ENCODE assay signal across 1 cellular context in the genomic region with DNA sequence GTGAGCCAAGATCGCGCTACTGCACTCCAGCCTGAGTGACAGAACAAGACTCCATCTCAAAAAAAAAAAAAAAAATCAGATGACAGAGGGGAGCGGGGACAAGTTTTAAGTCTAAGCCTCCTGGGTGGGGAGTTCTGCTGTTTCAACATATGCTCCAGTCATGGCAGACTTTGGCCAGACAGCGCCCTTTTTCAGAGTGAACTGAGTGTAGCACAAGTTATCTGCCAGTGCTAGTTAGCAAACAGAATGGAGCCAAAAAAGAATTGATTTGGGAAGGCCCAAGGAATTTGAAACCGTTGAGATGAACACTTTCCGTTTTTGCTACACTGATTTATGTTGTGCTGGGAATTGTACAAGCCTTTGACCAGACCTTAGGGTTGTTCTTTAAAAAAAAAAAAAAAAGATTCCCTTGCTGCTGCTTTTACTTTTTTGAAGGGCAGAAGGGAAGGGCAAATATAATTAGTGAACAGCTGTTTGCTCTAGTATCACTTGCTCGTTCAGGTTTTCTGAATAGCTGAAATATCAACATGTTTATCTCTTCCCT.
TF ChIP-seq lines count a peak whose summit lies in the region.

No MANE protein-coding gene starts in this region.

TF ChIP-seq in IMR-90, 13 proteins besides CTCF, POLR2A, EP300 and RAD21:
- TF ChIP-seq CEBPB (IDR thresholded peaks at IDR 0.05; ENCODE audit: low read depth, low read length) = peak; percentile 15; the same call in 1 of the 2 replicates
- TF ChIP-seq NFE2L2 (IDR thresholded peaks at IDR 0.05; ENCODE audit: low read depth, low read length) = no peak
